Comparison of ENCODE assay signal across 8 cellular contexts in genomic region chr22:20080445-20080775, GRCh38. TPM values are rescaled to one million over a fixed set of nuclear protein-coding genes. Genes with fewer than 3 reads are reported as not detected.
A peak's percentile ranks its signal among the peaks of the same experiment; 100 is the strongest.
DNase-seq lines count a peak whose midpoint lies in the region; ATAC-seq and TF ChIP-seq lines count a peak whose summit lies in the region.

No MANE protein-coding gene starts in this region.

- DNase-seq in NCI-H446 (lab: John Stamatoyannopoulos, UW) (peak; percentile 38 to 82), NCI-H446 treated with DMSO at 0.1 percent for 48 hours (lab: John Stamatoyannopoulos, UW) (no peak), NCI-H1930 (lab: John Stamatoyannopoulos, UW) (peak; percentile 34 to 63), activated T-cell treated with anti-CD3 and anti-CD28 coated beads for 4 hours (peak; percentile 55), epithelial cell of proximal tubule (ENCODE audit: low read depth) (no peak), naive B cell (peak; percentile 72)

- H3K9me3 Mint-ChIP-seq in naive B cell = no peaks in the 10 kb centered on the region
- no peaks in the 10 kb centered on the region for H3K9me3 Mint-ChIP-seq in stimulated activated memory B cell treated with anti-CD40 and anti-IgM and Interleukin-4, amounts not matched to agents 10 μg/mL and 1 μg/mL and 100 μg/mL, for 72 hours

- peak overlapping the region; percentile 79 for H3K4me3 ChIP-seq in epithelial cell of proximal tubule (ENCODE audit: low read depth, low read length)

- no peak for TF ChIP-seq CTCF in epithelial cell of proximal tubule (conservative IDR thresholded peaks at IDR 0.05; ENCODE audit: low read depth, low read length)

- H3K4me3 Mint-ChIP-seq in naive B cell = peak overlapping the region; percentile 61 to 95 (median 82)
- peak overlapping the region; percentile 81 for H3K4me3 Mint-ChIP-seq in stimulated activated memory B cell treated with anti-CD40 and anti-IgM and Interleukin-4, amounts not matched to agents 10 μg/mL and 1 μg/mL and 100 μg/mL, for 72 hours

- ATAC-seq in HG02588 (IDR thresholded peaks at IDR 0.05; ENCODE audit: unreplicated experiment) (peak; percentile 57), naive B cell (ENCODE audit: low read depth in 2 of 2) (peak; percentile 76 to 77)
- peak; percentile 87 for ATAC-seq in stimulated activated memory B cell treated with anti-CD40 and anti-IgM and Interleukin-4, amounts not matched to agents 10 μg/mL and 1 μg/mL and 100 μg/mL, for 72 hours

- peaks cover 25 to 36% (median 32%) of the 10 kb centered on the region in 3 donors for H3K4me1 Mint-ChIP-seq in naive B cell
- H3K4me1 Mint-ChIP-seq in stimulated activated memory B cell treated with anti-CD40 and anti-IgM and Interleukin-4, amounts not matched to agents 10 μg/mL and 1 μg/mL and 100 μg/mL, for 72 hours = peaks cover 44% of the 10 kb centered on the region

- no peaks in the 10 kb centered on the region for H3K36me3 Mint-ChIP-seq in naive B cell
- no peaks in the 10 kb centered on the region for H3K36me3 Mint-ChIP-seq in stimulated activated memory B cell treated with anti-CD40 and anti-IgM and Interleukin-4, amounts not matched to agents 10 μg/mL and 1 μg/mL and 100 μg/mL, for 72 hours

- peak overlapping the region in 3 of 6 donors; percentile 36 to 90 (median 57) for H3K27ac Mint-ChIP-seq in naive B cell
- peak overlapping the region; percentile 48 for H3K27ac Mint-ChIP-seq in stimulated activated memory B cell treated with anti-CD40 and anti-IgM and Interleukin-4, amounts not matched to agents 10 μg/mL and 1 μg/mL and 100 μg/mL, for 72 hours

- H3K27me3 Mint-ChIP-seq in naive B cell = no peaks in the 10 kb centered on the region
- H3K27me3 Mint-ChIP-seq in stimulated activated memory B cell treated with anti-CD40 and anti-IgM and Interleukin-4, amounts not matched to agents 10 μg/mL and 1 μg/mL and 100 μg/mL, for 72 hours = no peaks in the 10 kb centered on the region

RNA-seq across cellular contexts. Expression of gene DGCR8, which starts 0.4 kb away (rescaled TPM):
- 26.3 and 26.5 TPM in 2 replicates for total RNA-seq in epithelial cell of proximal tubule
- 1 to 10 TPM in 5 of 6 donors, under 1 TPM in 1; 0.49 to 6.7 (median 2.3) TPM for polyA plus RNA-seq in naive B cell (ENCODE audit: low read depth in 6 of 6)

RNA-seq across cellular contexts. Expression of gene RANBP1, which starts 35.5 kb away (rescaled TPM):
- 1,034 and 1,401 TPM in 2 replicates for total RNA-seq in epithelial cell of proximal tubule
- 100 to 1,000 TPM in 2 of 6 donors, 10 to 100 TPM in 4; 73.1 to 107 (median 91.0) TPM for polyA plus RNA-seq in naive B cell (ENCODE audit: low read depth in 6 of 6)

RNA-seq across cellular contexts. Expression of gene TRMT2A, which starts 36.6 kb away (rescaled TPM):
- 21.3 and 52.7 TPM in 2 replicates for total RNA-seq in epithelial cell of proximal tubule
- polyA plus RNA-seq in naive B cell (ENCODE audit: low read depth in 6 of 6) = 10 to 100 TPM; 15.1 to 29.7 (median 21.3) TPM

RNA-seq across cellular contexts. Expression of gene ZDHHC8, which starts 51.2 kb away (rescaled TPM):
- total RNA-seq in epithelial cell of proximal tubule = 14.8 and 37.8 TPM in 2 replicates
- polyA plus RNA-seq in naive B cell (ENCODE audit: low read depth in 6 of 6) = 1 to 10 TPM in 5 of 6 donors, under 1 TPM in 1; 0.56 to 4.4 (median 2.5) TPM

RNA-seq across cellular contexts. Expression of gene TANGO2, which starts 59.5 kb away (rescaled TPM):
- 14.8 and 30.0 TPM in 2 replicates for total RNA-seq in epithelial cell of proximal tubule
- 10 to 100 TPM; 24.3 to 46.1 (median 34.6) TPM for polyA plus RNA-seq in naive B cell (ENCODE audit: low read depth in 6 of 6)

Comparison
In these comparisons a context has a peak if more than half of its experiments do, and no peak if none do; other contexts are left out.
1. DNase-seq: peak in NCI-H446 (2 of 2), NCI-H1930 (2 of 2), activated T-cell treated with anti-CD3 and anti-CD28 coated beads for 4 hours (single experiment) and naive B cell (single experiment); none in NCI-H446 treated with DMSO at 0.1 percent for 48 hours (single experiment) and epithelial cell of proximal tubule (single experiment).
2. Peak in every context shown above with its lines, with median percentiles within 50 percentile points of each other: ATAC-seq.